10 cellular contexts compared by ENCODE assay signal in the genomic region with DNA sequence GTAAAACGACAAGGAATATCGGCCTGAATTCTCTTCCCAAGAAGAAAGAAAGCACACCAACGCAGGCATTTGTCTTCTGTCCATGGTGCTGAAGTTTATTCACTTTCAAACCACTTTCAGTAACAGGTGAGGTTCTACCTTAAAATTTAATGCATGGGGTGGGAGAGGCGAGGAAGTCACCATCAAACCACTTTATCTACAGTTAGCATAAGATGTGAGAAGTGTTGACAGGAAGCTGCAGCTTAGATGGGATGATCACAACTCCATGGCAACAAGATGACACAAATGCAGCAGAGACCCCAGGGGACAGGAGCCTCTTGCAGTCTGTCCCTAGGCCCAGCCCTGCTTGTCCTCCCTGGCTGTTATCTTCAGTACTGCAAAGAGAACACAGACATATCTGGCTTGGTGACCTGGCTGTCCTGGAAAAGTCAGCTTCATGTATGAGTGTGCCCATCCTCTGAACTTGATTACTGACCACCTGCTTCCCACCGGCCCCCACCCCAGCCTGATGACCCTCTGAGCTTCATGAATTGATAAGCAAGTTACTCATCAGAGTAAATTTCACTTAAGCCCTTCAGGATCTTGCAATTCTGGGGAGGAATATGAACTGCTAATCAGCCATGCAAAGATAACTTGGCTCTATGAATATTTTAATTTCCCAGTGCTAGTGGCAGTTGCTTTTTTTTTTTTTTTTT. TPM values are rescaled to one million over a fixed set of nuclear protein-coding genes. Genes with fewer than 3 reads are reported as not detected.
DNase-seq lines count a peak whose midpoint lies in the region; ATAC-seq and TF ChIP-seq lines count a peak whose summit lies in the region.
"Had no signal": no experiment of that assay in that cellular context is flagged by ENCODE, and none has a peak within 500 bp of the region (broad histone marks: within the 10 kb centered on the region; RNA-seq: fewer than 3 reads in every experiment).

No MANE protein-coding gene starts in this region.

- no peaks in the 10 kb centered on the region for H3K9me3 Mint-ChIP-seq in mesothelial cell of epicardium

- H3K4me1 Mint-ChIP-seq in mesothelial cell of epicardium: peaks cover 15% of the 10 kb centered on the region

- TF ChIP-seq CTCF in mesothelial cell of epicardium (IDR thresholded peaks at IDR 0.05; ENCODE audit: unreplicated experiment): no peak

- H3K27ac Mint-ChIP-seq in mesothelial cell of epicardium: no peak overlapping the region
- H3K27ac Mint-ChIP-seq: progenitor cell of endocrine pancreas had no signal

- H3K27me3 Mint-ChIP-seq in mesothelial cell of epicardium (ENCODE audit: low read depth): no peaks in the 10 kb centered on the region
- H3K27me3 Mint-ChIP-seq: progenitor cell of endocrine pancreas had no signal

- H3K36me3 Mint-ChIP-seq in mesothelial cell of epicardium: peaks cover 29% of the 10 kb centered on the region

- no peak overlapping the region for H3K4me3 Mint-ChIP-seq in mesothelial cell of epicardium

- ATAC-seq in SK-N-SH treated with all-trans-retinoic acid at 6 μM for 48 hours: no peak; the same call in 2 of the 3 replicates

- peak; percentile 36 for DNase-seq in DMS53 (lab: John Stamatoyannopoulos, UW)
- DNase-seq in DMS53 treated with DMSO at 0.1 percent for 48 hours (lab: John Stamatoyannopoulos, UW; ENCODE audit: unreplicated experiment): no peak
- DNase-seq in lung microvascular endothelial cell (ENCODE audit: low read depth in 2 of 2): peak; percentile 38 to 56
- DNase-seq in mesothelial cell of epicardium (ENCODE audit: low spot score in 2 of 2, unreplicated experiment in 2 of 2): no peak
- no peak for DNase-seq in cerebellar nuclear complex (lab: John Stamatoyannopoulos, UW)
- DNase-seq: 8988T; activated CD4-positive, alpha-beta T cell treated with anti-CD3 and anti-CD28 coated beads, Interleukin-2, amount 50 U/mL, for 4 hours had no signal

TF ChIP-seq in SK-N-SH treated with all-trans-retinoic acid at 6 μM for 48 hours, 23 proteins besides CTCF, POLR2A, EP300 and RAD21:
- TF ChIP-seq ZNF70 (CRISPR knock-in tag; IDR thresholded peaks at IDR 0.05) (0 out of 2 replicates have a peak, but pooled peaks have one; percentile 63), TCF4 (CRISPR knock-in tag; IDR thresholded peaks at IDR 0.05; ENCODE audit: borderline replicate concordance) (no peak)

RNA-seq across cellular contexts. Expression of gene NPPA, which starts 1.8 kb away (rescaled TPM):
- total RNA-seq in lung microvascular endothelial cell (0.60 TPM in 1 of 2 replicates, not detected in the other), mesothelial cell of epicardium (not detected in 3 replicates)
- total RNA-seq: progenitor cell of endocrine pancreas had no signal

RNA-seq across cellular contexts. Expression of gene NPPB, which starts 13.0 kb away (rescaled TPM):
- not detected in 2 replicates for total RNA-seq in lung microvascular endothelial cell
- total RNA-seq in mesothelial cell of epicardium: 1.3 to 2.5 TPM (median 2.3 TPM) in 3 replicates
- total RNA-seq: cerebellum had no signal

RNA-seq across cellular contexts. Expression of gene CLCN6, which starts 39.8 kb away (rescaled TPM):
- total RNA-seq in lung microvascular endothelial cell (5.2 and 7.5 TPM in 2 replicates), mesothelial cell of epicardium (28.1 to 30.3 TPM (median 29.1 TPM) in 3 replicates)

RNA-seq across cellular contexts. Expression of gene MTHFR, which starts 40.0 kb away (rescaled TPM):
- total RNA-seq in lung microvascular endothelial cell: 25.9 and 35.5 TPM in 2 replicates
- 37.7 to 39.6 TPM (median 39.2 TPM) in 3 replicates for total RNA-seq in mesothelial cell of epicardium

Comparison
In these comparisons a context has a peak if more than half of its experiments do, and no peak if none do; other contexts are left out.
1. DNase-seq: peak in DMS53 (single experiment) and lung microvascular endothelial cell (2 of 2); none in DMS53 treated with DMSO at 0.1 percent for 48 hours (single experiment), mesothelial cell of epicardium (0 of 2) and cerebellar nuclear complex (0 of 2).